In genomic region chr17:79988163-79988971, GRCh38 we compare ENCODE assay signal across 9 cellular contexts. TPM values are rescaled to one million over a fixed set of nuclear protein-coding genes. Genes with fewer than 3 reads are reported as not detected.
DNase-seq lines count a peak whose midpoint lies in the region; ATAC-seq, FAIRE-seq and TF ChIP-seq lines count a peak whose summit lies in the region.
"Had no signal": no experiment of that assay in that cellular context is flagged by ENCODE, and none has a peak within 500 bp of the region (broad histone marks: within the 10 kb centered on the region; RNA-seq: fewer than 3 reads in every experiment).

No MANE protein-coding gene starts in this region.

- no peaks in the 10 kb centered on the region for H3K9me2 ChIP-seq in SK-N-SH

- ATAC-seq in activated naive CD4-positive, alpha-beta T cell treated with anti-CD3 and anti-CD28 coated beads, Interleukin-2, amount 50 U/mL, for 72 hours = peak; percentile 30
- ATAC-seq in GM19035 (IDR thresholded peaks at IDR 0.05; ENCODE audit: unreplicated experiment) (no peak), HG02938 (IDR thresholded peaks at IDR 0.05; ENCODE audit: unreplicated experiment) (no peak)

- no peaks in the 10 kb centered on the region for H3K36me3 Mint-ChIP-seq in activated naive CD4-positive, alpha-beta T cell treated with anti-CD3 and anti-CD28 coated beads, Interleukin-2, amount 50 U/mL, for 72 hours
- H3K36me3 Mint-ChIP-seq in activated naive CD4-positive, alpha-beta T cell treated with anti-CD3 and anti-CD28 coated beads, Interleukin-2, amount 10 ng/mL, durations not matched to agents 7 days and 5 days = no peaks in the 10 kb centered on the region

- no peaks in the 10 kb centered on the region for H3K27me3 ChIP-seq in SK-N-SH (ENCODE audit: insufficient read depth)

- H4K20me1 ChIP-seq in SK-N-SH (ENCODE audit: insufficient read depth) = peaks cover 25% of the 10 kb centered on the region

- H3K27ac Mint-ChIP-seq in activated naive CD4-positive, alpha-beta T cell treated with anti-CD3 and anti-CD28 coated beads, Interleukin-2, amount 50 U/mL, for 72 hours = no peak overlapping the region
- no peak overlapping the region for H3K27ac Mint-ChIP-seq in activated naive CD4-positive, alpha-beta T cell treated with anti-CD3 and anti-CD28 coated beads, Interleukin-2, amount 10 ng/mL, durations not matched to agents 7 days and 5 days

- no peaks in the 10 kb centered on the region for H3K36me3 ChIP-seq in SK-N-SH (replicated peaks in 1 of 2; ENCODE audit: control insufficient read depth in 1 of 2, insufficient read depth in 2 of 2, low read length in 1 of 2)

- no peak overlapping the region for H2AFZ ChIP-seq in SK-N-SH (ENCODE audit: low read depth)

- peak; percentile 30 for FAIRE-seq in urothelium cell line (lab: Jason Lieb, UNC)

- peak overlapping the region; percentile 55; the same call in 1 of the 2 replicates for H3K4me2 ChIP-seq in SK-N-SH

- H3K4me1 Mint-ChIP-seq in activated naive CD4-positive, alpha-beta T cell treated with anti-CD3 and anti-CD28 coated beads, Interleukin-2, amount 10 ng/mL, durations not matched to agents 7 days and 5 days = peaks cover 21% of the 10 kb centered on the region

- TF ChIP-seq EP300 in SK-N-SH (IDR thresholded peaks at IDR 0.05; ENCODE audit: borderline replicate concordance in 1 of 2, low read depth in 1 of 2, low read length in 1 of 2) = no peak

- peaks cover 29 to 56% of the 10 kb centered on the region in 2 experiments; a peak in 3 of 4 replicates for H3K4me1 ChIP-seq in SK-N-SH (ENCODE audit: control insufficient read depth in 1 of 2, insufficient read depth in 2 of 2, low read depth in 1 of 2, low read length in 1 of 2)

- POLR2A ChIA-PET in SK-N-SH (lab: Yijun Ruan, JAX) = no interaction called here

- H3K27ac ChIP-seq in SK-N-SH (ENCODE audit: low read depth in 2 of 2, low read length in 1 of 2) = peak overlapping the region in 1 of 2 experiments; percentile 50; a peak in 1 of 4 replicates
- H3K27ac ChIP-seq: HL-60 had no signal

- WGBS in SK-N-SH (ENCODE audit: low lambda C conversion rate) = 70% methylated on average over 26 of the region's 28 CpGs

- H3K27me3 Mint-ChIP-seq in activated naive CD4-positive, alpha-beta T cell treated with anti-CD3 and anti-CD28 coated beads, Interleukin-2, amount 10 ng/mL, durations not matched to agents 7 days and 5 days = peaks cover 66% of the 10 kb centered on the region

- peaks cover 5% of the 10 kb centered on the region for H3F3A ChIP-seq in SK-N-SH (replicated peaks; ENCODE audit: insufficient read depth)

- CTCF ChIA-PET in activated naive CD4-positive, alpha-beta T cell treated with anti-CD3 and anti-CD28 coated beads, Interleukin-2, amount 10 ng/mL, durations not matched to agents 7 days and 5 days (lab: Charles Lee) = no interaction called here
- CTCF ChIA-PET in SK-N-SH (lab: Yijun Ruan, JAX) = interaction anchor here (0.6 to 13.1 kb wide), 10 partner anchors 16 to 247 kb away, joined by 3 to 209 read pairs (median 18); partner anchors contain the start of gene CBX4

- no peak overlapping the region for H3K9ac ChIP-seq in SK-N-SH

- TF ChIP-seq CTCF in SK-N-SH (IDR thresholded peaks at IDR 0.05) = no peak

- no peaks in the 10 kb centered on the region for H3K9me3 Mint-ChIP-seq in activated naive CD4-positive, alpha-beta T cell treated with anti-CD3 and anti-CD28 coated beads, Interleukin-2, amount 50 U/mL, for 72 hours
- no peaks in the 10 kb centered on the region for H3K9me3 Mint-ChIP-seq in activated naive CD4-positive, alpha-beta T cell treated with anti-CD3 and anti-CD28 coated beads, Interleukin-2, amount 10 ng/mL, durations not matched to agents 7 days and 5 days

- no peaks in the 10 kb centered on the region for H3K9me3 ChIP-seq in SK-N-SH

- H3K79me2 ChIP-seq in SK-N-SH (ENCODE audit: insufficient read depth) = peaks cover 18% of the 10 kb centered on the region; the same call in 1 of the 2 replicates

- no peak for DNase-seq in activated naive CD4-positive, alpha-beta T cell treated with anti-CD3 and anti-CD28 coated beads, Interleukin-2, amount 50 U/mL, for 72 hours (ENCODE audit: low spot score in 2 of 2)
- DNase-seq in activated naive CD4-positive, alpha-beta T cell treated with anti-CD3 and anti-CD28 coated beads, Interleukin-2, amount 10 ng/mL, durations not matched to agents 7 days and 5 days = no peak
- DNase-seq in SK-N-SH = no peak
- DNase-seq in kidney glomerular epithelial cell (lab: John Stamatoyannopoulos, UW) = peak; percentile 38
- peak; percentile 77 for DNase-seq in urothelium cell line (ENCODE audit: low spot score)
- no peak for DNase-seq in MV-4-11 (lab: John Stamatoyannopoulos, UW)

- no peak overlapping the region for H3K4me3 ChIP-seq in SK-N-SH (ENCODE audit: low read depth in 2 of 2, low read length in 1 of 2)

- no peak overlapping the region for H3K4me3 Mint-ChIP-seq in activated naive CD4-positive, alpha-beta T cell treated with anti-CD3 and anti-CD28 coated beads, Interleukin-2, amount 10 ng/mL, durations not matched to agents 7 days and 5 days

- TF ChIP-seq RAD21 in SK-N-SH (IDR thresholded peaks at IDR 0.05; ENCODE audit: low read length) = no peak

TF ChIP-seq in SK-N-SH, 30 proteins besides CTCF, POLR2A, EP300 and RAD21:
- TF ChIP-seq NFIC (IDR thresholded peaks at IDR 0.05; ENCODE audit: borderline replicate concordance) (peak; percentile 8; the same call in 1 of the 2 replicates), TCF12 (IDR thresholded peaks at IDR 0.05) (peak; percentile 43; the same call in 1 of the 2 replicates), YY1 (IDR thresholded peaks at IDR 0.05; ENCODE audit: low read depth) (no peak)
TF ChIP-seq in SK-N-SH: peak in this region for 2.

RNA-seq across cellular contexts. Expression of gene TBC1D16, which starts 47.3 kb away (rescaled TPM):
- 10 to 100 TPM in 1 of 2 donors, 1 to 10 TPM in 1; 5.2 to 10.2 TPM for total RNA-seq in activated naive CD4-positive, alpha-beta T cell treated with anti-CD3 and anti-CD28 coated beads, Interleukin-2, amount 50 U/mL, for 72 hours
- polyA plus RNA-seq in SK-N-SH (2012; rRNA removed) = 14.5 and 15.3 TPM in 2 replicates
- polyA plus RNA-seq in SK-N-SH (2012; cell fraction: cytosol; rRNA removed) = 7.9 and 13.0 TPM in 2 replicates
- 22.6 and 24.9 TPM in 2 replicates for polyA plus RNA-seq in SK-N-SH (2012; cell fraction: nucleus; rRNA removed)

RNA-seq across cellular contexts. Expression of gene CCDC40, which starts 48.1 kb away (rescaled TPM):
- total RNA-seq in activated naive CD4-positive, alpha-beta T cell treated with anti-CD3 and anti-CD28 coated beads, Interleukin-2, amount 50 U/mL, for 72 hours = under 1 TPM; 0.45 to 0.50 TPM
- polyA plus RNA-seq in SK-N-SH (2012; rRNA removed) = 17.3 and 21.6 TPM in 2 replicates
- polyA plus RNA-seq in SK-N-SH (2012; cell fraction: cytosol; rRNA removed) = 8.0 and 8.3 TPM in 2 replicates
- 87.6 and 92.0 TPM in 2 replicates for polyA plus RNA-seq in SK-N-SH (2012; cell fraction: nucleus; rRNA removed)

Comparison
In these comparisons a context has a peak if more than half of its experiments do, and no peak if none do; other contexts are left out.
1. ATAC-seq: peak in activated naive CD4-positive, alpha-beta T cell treated with anti-CD3 and anti-CD28 coated beads, Interleukin-2, amount 50 U/mL, for 72 hours (2 of 2); none in GM19035 (single experiment) and HG02938 (single experiment).
2. DNase-seq: peak in kidney glomerular epithelial cell (single experiment) and urothelium cell line (single experiment); none in activated naive CD4-positive, alpha-beta T cell treated with anti-CD3 and anti-CD28 coated beads, Interleukin-2, amount 50 U/mL, for 72 hours (0 of 2), activated naive CD4-positive, alpha-beta T cell treated with anti-CD3 and anti-CD28 coated beads, Interleukin-2, amount 10 ng/mL, durations not matched to agents 7 days and 5 days (single experiment), SK-N-SH (single experiment) and MV-4-11 (single experiment).